In genomic region chrX:136186023-136186413, GRCh38 we compare ENCODE assay signal across 21 cellular contexts. TPM values are rescaled to one million over a fixed set of nuclear protein-coding genes. Genes with fewer than 3 reads are reported as not detected.
DNase-seq lines count a peak whose midpoint lies in the region; ATAC-seq and TF ChIP-seq lines count a peak whose summit lies in the region.
"Had no signal": no experiment of that assay in that cellular context is flagged by ENCODE, and none has a peak within 500 bp of the region (broad histone marks: within the 10 kb centered on the region; RNA-seq: fewer than 3 reads in every experiment).

No MANE protein-coding gene starts in this region.

- no peaks in the 10 kb centered on the region for H3K36me3 ChIP-seq in BLaER1 treated with 17β-estradiol and CSF1 and Interleukin-3, amounts not matched to agents 10 nM and 100 nM
- H3K36me3 ChIP-seq in skeletal muscle tissue (ENCODE audit: control insufficient read depth in 3 of 3, insufficient read depth in 3 of 3, low read length in 3 of 3) = no peaks in the 10 kb centered on the region
- H3K36me3 ChIP-seq in aorta (ENCODE audit: control insufficient read depth in 1 of 2, insufficient read depth in 2 of 2, low read length in 1 of 2) = no peaks in the 10 kb centered on the region
- H3K36me3 ChIP-seq: brain microvascular endothelial cell, lower lobe of right lung had no signal

- H3K27me3 ChIP-seq in BLaER1 treated with 17β-estradiol and CSF1 and Interleukin-3, amounts not matched to agents 10 nM and 100 nM = peaks cover 75 to 100% (median 96%) of the 10 kb centered on the region in 11 experiments
- no peaks in the 10 kb centered on the region for H3K27me3 ChIP-seq in skeletal muscle tissue (ENCODE audit: control insufficient read depth in 3 of 3, insufficient read depth in 3 of 3, low read length in 3 of 3)
- no peaks in the 10 kb centered on the region for H3K27me3 ChIP-seq in aorta (ENCODE audit: control insufficient read depth in 1 of 2, insufficient read depth in 2 of 2, low read length in 1 of 2)
- H3K27me3 ChIP-seq: brain microvascular endothelial cell had no signal

- ATAC-seq in SK-N-SH treated with all-trans-retinoic acid at 6 μM for 48 hours = peak; percentile 25; the same call in 2 of the 3 replicates
- ATAC-seq in left lobe of liver = peak; percentile 40
- ATAC-seq in aorta (ENCODE audit: low FRiP score) = no peak
- ATAC-seq in HG03139 (IDR thresholded peaks at IDR 0.05; ENCODE audit: unreplicated experiment) = no peak
- ATAC-seq in GM21723 (IDR thresholded peaks at IDR 0.05; ENCODE audit: unreplicated experiment) = no peak
- ATAC-seq: activated T-helper 17 cell treated with anti-CD3 and anti-CD28 coated beads, Interleukin-2, amount 50 U/mL, for 72 hours; CD8-positive, alpha-beta T cell had no signal

- DNase-seq in left lobe of liver (ENCODE audit: low spot score) (no peak), NCI-H2171 treated with DMSO at 0.1 percent for 48 hours (lab: John Stamatoyannopoulos, UW) (no peak), aorta (no peak)
- DNase-seq: activated B cell treated with CpG ODN at 0.5 μM for 24 hours; activated CD4-positive, alpha-beta T cell treated with anti-CD3 and anti-CD28 coated beads, Interleukin-2, amount 50 U/mL, for 4 hours; activated CD8-positive, alpha-beta memory T cell treated with anti-CD3 and anti-CD28 coated beads, Interleukin-2, amount 50 U/mL, for 4 hours; activated naive CD8-positive, alpha-beta T cell treated with anti-CD3 and anti-CD28 coated beads, Interleukin-2, amount 10 ng/mL, durations not matched to agents 7 days and 5 days; brain microvascular endothelial cell; CD8-positive, alpha-beta T cell; DMS79; hippocampal formation; KG1; lower lobe of right lung; NCI-H146; T1000 had no signal

- H3K4me2 ChIP-seq in BLaER1 treated with 17β-estradiol and CSF1 and Interleukin-3, amounts not matched to agents 10 nM and 100 nM = peak overlapping the region in 10 of 11 experiments; percentile 0 to 38 (median 17); a peak in 10 of 22 replicates

- H3K4me1 ChIP-seq in BLaER1 treated with 17β-estradiol and CSF1 and Interleukin-3, amounts not matched to agents 10 nM and 100 nM = peaks cover 17 to 47% (median 30%) of the 10 kb centered on the region in 10 experiments
- H3K4me1 ChIP-seq in skeletal muscle tissue (ENCODE audit: control insufficient read depth in 3 of 3, insufficient read depth in 3 of 3, low read length in 3 of 3) = peaks cover 5 to 33% (median 32%) of the 10 kb centered on the region in 3 donors
- H3K4me1 ChIP-seq in aorta (ENCODE audit: control insufficient read depth in 1 of 2, insufficient read depth in 2 of 2, low read length in 2 of 2) = peaks cover 0 to under 1% of the 10 kb centered on the region in 2 donors

- H3K27ac ChIP-seq in BLaER1 treated with 17β-estradiol and CSF1 and Interleukin-3, amounts not matched to agents 10 nM and 100 nM = 0 out of 22 replicates have a peak overlapping the region, but pooled peaks of 1 of the 11 experiments have one; percentile 17
- peak overlapping the region; percentile 91 for H3K27ac ChIP-seq in skeletal muscle tissue (ENCODE audit: low read depth, low read length)
- peak overlapping the region in 1 of 2 donors; percentile 71 for H3K27ac ChIP-seq in aorta (ENCODE audit: low read depth in 1 of 2, low read length in 2 of 2)
- H3K27ac ChIP-seq: lower lobe of right lung had no signal

- H3K4me3 ChIP-seq in BLaER1 treated with 17β-estradiol and CSF1 and Interleukin-3, amounts not matched to agents 10 nM and 100 nM = no peak overlapping the region
- H3K4me3 ChIP-seq in skeletal muscle tissue (ENCODE audit: low read length in 3 of 3) (peak overlapping the region; percentile 48 to 60 (median 49)), aorta (ENCODE audit: low read length in 2 of 2) (no peak overlapping the region)
- H3K4me3 ChIP-seq: lower lobe of right lung had no signal

- no peaks in the 10 kb centered on the region for H3K9me3 ChIP-seq in BLaER1 treated with 17β-estradiol and CSF1 and Interleukin-3, amounts not matched to agents 10 nM and 100 nM (replicated peaks in 1 of 11)
- H3K9me3 ChIP-seq in skeletal muscle tissue (ENCODE audit: control insufficient read depth in 3 of 3, low read length in 3 of 3) (no peaks in the 10 kb centered on the region), aorta (ENCODE audit: control insufficient read depth, low read length) (no peaks in the 10 kb centered on the region)
- H3K9me3 ChIP-seq: lower lobe of right lung had no signal

- intact Hi-C loops in aorta (cut with DNase I) = no loop called here

- peaks cover 0 to 7% (median 0%) of the 10 kb centered on the region in 11 experiments; a peak in 2 of 22 replicates for H4K20me1 ChIP-seq in BLaER1 treated with 17β-estradiol and CSF1 and Interleukin-3, amounts not matched to agents 10 nM and 100 nM

- WGBS in aorta, 2 donors = 3 to 35% methylated on average over 3 of the region's 3 CpGs

- H3K9ac ChIP-seq in BLaER1 treated with 17β-estradiol and CSF1 and Interleukin-3, amounts not matched to agents 10 nM and 100 nM = no peak overlapping the region
- peak overlapping the region; percentile 65 to 76 (median 71) for H3K9ac ChIP-seq in skeletal muscle tissue (ENCODE audit: low read depth in 1 of 3, low read length in 3 of 3)

TF ChIP-seq in SK-N-SH treated with all-trans-retinoic acid at 6 μM for 48 hours, 23 proteins besides CTCF, POLR2A, EP300 and RAD21:
- TF ChIP-seq TOX (CRISPR knock-in tag; IDR thresholded peaks at IDR 0.05; ENCODE audit: borderline replicate concordance) (no peak), BACH2 (CRISPR knock-in tag; IDR thresholded peaks at IDR 0.05; ENCODE audit: borderline replicate concordance) (no peak), PPARA (CRISPR knock-in tag; IDR thresholded peaks at IDR 0.05; ENCODE audit: borderline replicate concordance) (no peak), ZC3H10 (CRISPR knock-in tag; IDR thresholded peaks at IDR 0.05) (no peak), ZNF70 (CRISPR knock-in tag; IDR thresholded peaks at IDR 0.05) (no peak), ISL1 (CRISPR knock-in tag; IDR thresholded peaks at IDR 0.05) (no peak), GLIS3 (CRISPR knock-in tag; IDR thresholded peaks at IDR 0.05) (no peak), ZNF565 (CRISPR knock-in tag; conservative IDR thresholded peaks at IDR 0.05; ENCODE audit: low read depth) (no peak), ZFP30 (CRISPR knock-in tag; IDR thresholded peaks at IDR 0.05) (no peak), ZNF8 (CRISPR knock-in tag; IDR thresholded peaks at IDR 0.05) (no peak), RARB (CRISPR knock-in tag; IDR thresholded peaks at IDR 0.05) (no peak), PATZ1 (CRISPR knock-in tag; IDR thresholded peaks at IDR 0.05; ENCODE audit: borderline replicate concordance) (no peak), CSRNP3 (CRISPR knock-in tag; IDR thresholded peaks at IDR 0.05) (no peak), CSDC2 (CRISPR knock-in tag; IDR thresholded peaks at IDR 0.05) (no peak)

RNA-seq across cellular contexts. Expression of gene FHL1, which starts 38.7 kb away (rescaled TPM):
- total RNA-seq in left lobe of liver = 10.6 TPM
- total RNA-seq in skeletal muscle tissue = 888 TPM
- total RNA-seq in aorta = 1,000 to 10,000 TPM in 1 of 2 donors, 100 to 1,000 TPM in 1; 875 to 2,023 TPM
- polyA plus RNA-seq in aorta = 1,000 to 10,000 TPM; 1,215 to 2,126 TPM

Comparison
In these comparisons a context has a peak if more than half of its experiments do, and no peak if none do; other contexts are left out.
1. H3K4me3 ChIP-seq: peak in skeletal muscle tissue (3 of 3); none in BLaER1 treated with 17β-estradiol and CSF1 and Interleukin-3, amounts not matched to agents 10 nM and 100 nM (0 of 10) and aorta (0 of 2).
2. H3K9ac ChIP-seq: peak in skeletal muscle tissue (3 of 3); none in BLaER1 treated with 17β-estradiol and CSF1 and Interleukin-3, amounts not matched to agents 10 nM and 100 nM (0 of 11).
3. ATAC-seq: peak in SK-N-SH treated with all-trans-retinoic acid at 6 μM for 48 hours (single experiment) and left lobe of liver (single experiment); none in aorta (single experiment), HG03139 (single experiment) and GM21723 (single experiment).
4. RNA of gene FHL1, which starts 38.7 kb away (total RNA-seq): 875 to 2,023 TPM in aorta and 888 TPM in skeletal muscle tissue (single experiment); 10.6 TPM in left lobe of liver (single experiment); every median in the first group is over 10 times any median in the second.